16 cellular contexts compared by ENCODE assay signal in the genomic region with DNA sequence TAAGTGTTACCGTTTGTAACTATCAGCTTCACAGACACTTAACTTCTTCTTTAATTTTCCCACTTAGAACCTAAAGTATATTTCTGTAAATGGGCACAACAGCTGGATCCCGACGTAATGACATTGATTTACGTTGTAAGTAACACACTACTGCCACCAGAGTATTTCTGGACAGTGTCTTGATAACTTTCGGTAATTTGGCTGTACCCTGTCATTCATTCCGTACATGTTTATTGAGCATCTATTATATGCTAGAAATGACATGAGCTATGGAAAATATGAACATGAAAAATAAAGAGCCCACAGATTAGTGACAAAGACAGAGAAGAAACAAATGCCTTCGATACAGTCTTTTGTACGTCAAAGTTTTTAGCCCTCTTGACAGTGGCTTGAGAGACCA.
DNase-seq lines count a peak whose midpoint lies in the region; ATAC-seq, FAIRE-seq and TF ChIP-seq lines count a peak whose summit lies in the region.
"Had no signal": no experiment of that assay in that cellular context is flagged by ENCODE, and none has a peak within 500 bp of the region (broad histone marks: within the 10 kb centered on the region; RNA-seq: fewer than 3 reads in every experiment).

No MANE protein-coding gene starts in this region.

- TF ChIP-seq RAD21 in A549 (conservative IDR thresholded peaks at IDR 0.05 in 1 of 2, IDR thresholded peaks at IDR 0.05 in 1 of 2): no peak

- H3K4me2 ChIP-seq in A549: peak overlapping the region; percentile 69
- no peak overlapping the region for H3K4me2 ChIP-seq in mesendoderm (ENCODE audit: low read length)

- intact Hi-C loops in gastrocnemius medialis (cut with DNase I; ENCODE audit: low total_unique reads): loop anchor here (5.0 kb wide), 1 partner anchor 498 kb away; no protein-coding TSS in a partner anchor

- H3K79me1 ChIP-seq in mesendoderm (ENCODE audit: low read length): no peaks in the 10 kb centered on the region

- TF ChIP-seq CTCF in A549 (IDR thresholded peaks at IDR 0.05) (no peak), HEK293 (tag by site-specific recombination; IDR thresholded peaks at IDR 0.05) (no peak), gastrocnemius medialis (IDR thresholded peaks at IDR 0.05 in 4 of 5, conservative IDR thresholded peaks at IDR 0.05 in 1 of 5) (no peak)

- TF ChIP-seq POLR2A in A549 (IDR thresholded peaks at IDR 0.05; ENCODE audit: low read length) (no peak), gastrocnemius medialis (IDR thresholded peaks at IDR 0.05) (no peak)

- no peak overlapping the region for H3K23ac ChIP-seq in mesendoderm (ENCODE audit: low read length)

- 94% methylated on average over 8 of the region's 8 CpGs for WGBS in A549 (ENCODE audit: missing lambda C conversion rate)
- no CpG with 5 or more reads among the region's 8 CpGs for WGBS in mesendoderm (ENCODE audit: extremely low coverage, insufficient coverage, low lambda C conversion rate)

- H3K9me3 ChIP-seq in A549 (no peaks in the 10 kb centered on the region), HEK293 (ENCODE audit: control insufficient read depth, insufficient read depth, low read depth, low read length) (no peaks in the 10 kb centered on the region), gastrocnemius medialis (no peaks in the 10 kb centered on the region)
- H3K9me3 ChIP-seq: esophagus squamous epithelium, heart right ventricle, mucosa of descending colon had no signal

- H3K4me3 ChIP-seq in A549 (no peak overlapping the region), HEK293 (ENCODE audit: low read depth, low read length) (no peak overlapping the region), mesendoderm (ENCODE audit: low read length) (no peak overlapping the region), gastrocnemius medialis (no peak overlapping the region)
- H3K4me3 ChIP-seq: esophagus squamous epithelium, heart right ventricle, mucosa of descending colon had no signal

- no peak for FAIRE-seq in A549 (lab: Jason Lieb, UNC)
- FAIRE-seq in urothelium cell line (lab: Jason Lieb, UNC): no peak

- H2BK120ac ChIP-seq in mesendoderm (ENCODE audit: low read depth, low read length): no peak overlapping the region

- H3K27me3 Mint-ChIP-seq in activated naive CD8-positive, alpha-beta T cell treated with anti-CD3 and anti-CD28 coated beads, Interleukin-2, amount 50 U/mL, for 24 hours: no peaks in the 10 kb centered on the region
- H3K27me3 Mint-ChIP-seq: T-helper 17 cell had no signal

- H3K79me2 ChIP-seq in mesendoderm (ENCODE audit: control insufficient read depth, insufficient read depth, low read length): no peaks in the 10 kb centered on the region

- H3K18ac ChIP-seq in mesendoderm (ENCODE audit: low read length): peak overlapping the region; percentile 66

- no peaks in the 10 kb centered on the region for H3K9me3 Mint-ChIP-seq in activated naive CD8-positive, alpha-beta T cell treated with anti-CD3 and anti-CD28 coated beads, Interleukin-2, amount 50 U/mL, for 24 hours

- in situ Hi-C loops in gastrocnemius medialis (cut with MboI; ENCODE audit: low sequenced_read_pairs in 4 of 4): loop anchor here (5.0 to 10.0 kb wide), 7 partner anchors 192 to 448 kb away; no protein-coding TSS in a partner anchor

- POLR2A ChIA-PET in A549 (lab: Yijun Ruan, JAX) (interaction anchor here (1.2 to 1.4 kb wide), 2 partner anchors 445 to 446 kb away, joined by 4 to 5 read pairs; no protein-coding TSS in a partner anchor), HEK293 (lab: Yijun Ruan, JAX) (interaction anchor here (0.6 kb wide), 1 partner anchor 382 kb away, joined by 3 read pairs; no protein-coding TSS in a partner anchor)

- ATAC-seq in A549: no peak
- ATAC-seq in activated naive CD8-positive, alpha-beta T cell treated with anti-CD3 and anti-CD28 coated beads, Interleukin-2, amount 50 U/mL, for 24 hours: no peak
- no peak for ATAC-seq in gastrocnemius medialis

- H2BK15ac ChIP-seq in mesendoderm (replicated peaks; ENCODE audit: low read depth): no peak overlapping the region

- no peak for TF ChIP-seq EP300 in A549 (IDR thresholded peaks at IDR 0.05)

- no peak overlapping the region for H4K5ac ChIP-seq in mesendoderm (ENCODE audit: low read length)

- peaks cover 50% of the 10 kb centered on the region for H3K4me1 Mint-ChIP-seq in activated naive CD8-positive, alpha-beta T cell treated with anti-CD3 and anti-CD28 coated beads, Interleukin-2, amount 50 U/mL, for 24 hours

- peak overlapping the region; percentile 68 for H3K27ac Mint-ChIP-seq in activated naive CD8-positive, alpha-beta T cell treated with anti-CD3 and anti-CD28 coated beads, Interleukin-2, amount 50 U/mL, for 24 hours

- H3K56ac ChIP-seq in mesendoderm (ENCODE audit: low read length): no peak overlapping the region

- no peaks in the 10 kb centered on the region for H3K36me3 ChIP-seq in HEK293 (ENCODE audit: control insufficient read depth in 2 of 2, insufficient read depth in 1 of 2, low read length in 2 of 2)
- no peaks in the 10 kb centered on the region for H3K36me3 ChIP-seq in mesendoderm (ENCODE audit: control insufficient read depth, insufficient read depth, low read length)
- H3K36me3 ChIP-seq in gastrocnemius medialis: no peaks in the 10 kb centered on the region
- H3K36me3 ChIP-seq: esophagus squamous epithelium, heart right ventricle had no signal

- CTCF ChIA-PET in A549 (lab: Yijun Ruan, JAX): interaction anchor here (0.6 to 7.5 kb wide), 37 partner anchors 9 to 528 kb away, joined by 3 to 76 read pairs (median 4); a partner anchor contains a TSS
- CTCF ChIA-PET in HEK293 (lab: Yijun Ruan, JAX): interaction anchor here (0.6 to 4.4 kb wide), 22 partner anchors 8 to 497 kb away, joined by 3 to 33 read pairs (median 5); no protein-coding TSS in a partner anchor

- H4K8ac ChIP-seq in mesendoderm (ENCODE audit: low read depth, low read length): no peak overlapping the region

- H3K9ac ChIP-seq in mesendoderm (ENCODE audit: low read length): no peak overlapping the region

- no peak overlapping the region for H3K4me3 Mint-ChIP-seq in activated naive CD8-positive, alpha-beta T cell treated with anti-CD3 and anti-CD28 coated beads, Interleukin-2, amount 50 U/mL, for 24 hours

- DNase-seq in A549 (ENCODE audit: low read depth in 1 of 2, low spot score in 1 of 2) (no peak), mesendoderm (no peak), GOT3 (lab: John Stamatoyannopoulos, UW) (no peak), urothelium cell line (ENCODE audit: low spot score) (no peak), NCI-H774 (lab: John Stamatoyannopoulos, UW) (no peak), gastrocnemius medialis (no peak)
- DNase-seq in activated naive CD8-positive, alpha-beta T cell treated with anti-CD3 and anti-CD28 coated beads, Interleukin-2, amount 50 U/mL, for 24 hours: no peak
- DNase-seq: activated CD4-positive, alpha-beta T cell treated with anti-CD3 and anti-CD28 coated beads, Interleukin-2, amount 50 U/mL, for 1 hour; activated effector memory CD4-positive, alpha-beta T cell treated with anti-CD3 and anti-CD28 coated beads, Interleukin-2, amount 50 U/mL, for 16 hours; dermis blood vessel endothelial cell; esophagus squamous epithelium; heart right ventricle; mucosa of descending colon; NCI-H748 treated with DMSO at 0.1 percent for 48 hours; T-helper 17 cell had no signal

- H3K27ac ChIP-seq in A549 (peak overlapping the region; percentile 82 to 94), HEK293 (ENCODE audit: extremely low read depth, low read depth, low read length) (no peak overlapping the region), mesendoderm (ENCODE audit: low read depth, low read length) (no peak overlapping the region), gastrocnemius medialis (no peak overlapping the region)

- H3K4me1 ChIP-seq in A549 (peaks cover 61% of the 10 kb centered on the region), HEK293 (ENCODE audit: control insufficient read depth, insufficient read depth, low read length) (peaks cover 22% of the 10 kb centered on the region), mesendoderm (ENCODE audit: control insufficient read depth, low read depth, low read length) (no peaks in the 10 kb centered on the region), gastrocnemius medialis (peaks cover 2 to 15% of the 10 kb centered on the region in 2 donors)

- H3K36me3 Mint-ChIP-seq in activated naive CD8-positive, alpha-beta T cell treated with anti-CD3 and anti-CD28 coated beads, Interleukin-2, amount 50 U/mL, for 24 hours (ENCODE audit: low read depth): no peaks in the 10 kb centered on the region

- H3K27me3 ChIP-seq in mesendoderm (ENCODE audit: insufficient read depth, low read length, poor library complexity): no peaks in the 10 kb centered on the region
- H3K27me3 ChIP-seq in gastrocnemius medialis: no peaks in the 10 kb centered on the region
- H3K27me3 ChIP-seq: esophagus squamous epithelium, heart right ventricle had no signal

- no peak overlapping the region for H2BK5ac ChIP-seq in mesendoderm (ENCODE audit: low read length)

- H2AK5ac ChIP-seq in mesendoderm (ENCODE audit: low read length): no peak overlapping the region

- H3K4ac ChIP-seq in mesendoderm (ENCODE audit: low read depth, low read length): peak overlapping the region; percentile 62

TF ChIP-seq in A549, 52 proteins besides CTCF, POLR2A, EP300 and RAD21 (continues in another document):
- TF ChIP-seq CBX8 (IDR thresholded peaks at IDR 0.05) (no peak), ESRRA (IDR thresholded peaks at IDR 0.05; ENCODE audit: borderline replicate concordance, low read length) (no peak), BHLHE40 (IDR thresholded peaks at IDR 0.05; ENCODE audit: low read depth, low read length) (no peak), MAFK (IDR thresholded peaks at IDR 0.05; ENCODE audit: partially characterized antibody) (no peak), RARB (CRISPR knock-in tag; IDR thresholded peaks at IDR 0.05) (no peak)
- TF ChIP-seq, protein P1, sequence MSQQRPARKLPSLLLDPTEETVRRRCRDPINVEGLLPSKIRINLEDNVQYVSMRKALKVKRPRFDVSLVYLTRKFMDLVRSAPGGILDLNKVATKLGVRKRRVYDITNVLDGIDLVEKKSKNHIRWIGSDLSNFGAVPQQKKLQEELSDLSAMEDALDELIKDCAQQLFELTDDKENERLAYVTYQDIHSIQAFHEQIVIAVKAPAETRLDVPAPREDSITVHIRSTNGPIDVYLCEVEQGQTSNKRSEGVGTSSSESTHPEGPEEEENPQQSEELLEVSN (IDR thresholded peaks at IDR 0.05; ENCODE audit: borderline replicate concordance, low read depth): no peak

TF ChIP-seq in HEK293, 187 proteins besides CTCF, POLR2A, EP300 and RAD21 (continues in another document):
- peak; percentile 95 for TF ChIP-seq ZNF664 (tag by site-specific recombination; IDR thresholded peaks at IDR 0.05)
- TF ChIP-seq, protein P2, sequence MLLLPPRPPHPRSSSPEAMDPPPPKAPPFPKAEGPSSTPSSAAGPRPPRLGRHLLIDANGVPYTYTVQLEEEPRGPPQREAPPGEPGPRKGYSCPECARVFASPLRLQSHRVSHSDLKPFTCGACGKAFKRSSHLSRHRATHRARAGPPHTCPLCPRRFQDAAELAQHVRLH (tag by site-specific recombination; IDR thresholded peaks at IDR 0.05): 0 out of 2 replicates have a peak, but pooled peaks have one; percentile 33

Comparison
In these comparisons a context has a peak if more than half of its experiments do, and no peak if none do; other contexts are left out.
1. H3K27ac ChIP-seq: peak in A549 (2 of 2); none in HEK293 (single experiment), mesendoderm (single experiment) and gastrocnemius medialis (0 of 4).